In the genomic region with DNA sequence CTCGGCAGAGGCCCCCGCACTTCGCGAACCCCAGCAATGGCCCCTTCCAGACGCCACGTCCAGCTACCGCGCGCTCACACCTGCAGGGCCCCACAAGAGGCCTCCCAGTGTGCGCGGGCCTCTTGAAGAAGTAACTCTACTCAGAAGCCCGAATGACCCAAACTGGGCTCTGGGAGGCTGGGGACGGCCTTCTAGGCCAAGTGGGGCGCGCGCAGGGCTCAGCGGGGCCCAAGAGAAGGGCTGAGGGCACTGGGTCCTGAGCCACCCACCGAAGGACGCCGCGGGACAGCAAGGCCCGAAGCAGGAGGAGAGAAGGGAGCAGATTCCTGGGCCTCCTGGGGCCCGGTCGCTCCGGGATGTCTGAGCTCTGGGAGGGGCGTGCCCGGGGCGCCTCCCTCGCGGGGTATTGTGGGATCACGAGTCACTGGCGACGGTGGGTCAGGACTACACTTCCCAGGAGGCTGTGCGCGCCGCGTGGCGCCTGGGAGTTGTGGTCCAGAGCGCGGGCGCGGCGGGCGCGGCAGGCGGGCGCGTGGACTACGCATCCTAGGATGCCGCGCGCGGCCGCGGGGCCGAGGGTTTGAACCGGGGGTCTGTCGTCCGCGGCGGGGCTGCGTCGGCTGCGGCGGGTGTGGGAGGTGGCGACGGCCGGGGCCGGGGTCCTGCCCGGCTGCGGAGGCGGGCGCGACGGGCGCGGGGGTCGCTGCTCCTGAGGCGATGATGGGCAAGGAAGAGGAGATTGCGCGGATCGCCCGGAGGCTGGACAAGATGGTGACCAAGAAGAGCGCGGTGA, we compare ENCODE assay signal across 8 cellular contexts. TPM values are rescaled to one million over a fixed set of nuclear protein-coding genes. Genes with fewer than 3 reads are reported as not detected.
DNase-seq lines count a peak whose midpoint lies in the region; ATAC-seq and TF ChIP-seq lines count a peak whose summit lies in the region.

A gene (plus strand): TSS at position 603 of the 793 bp plus-strand sequence. CDS start 115 bp downstream, at position 718.

- H3K36me3 ChIP-seq in adipocyte (ENCODE audit: control insufficient read depth, insufficient read depth, low read length, severe bottlenecking) (no peaks in the 10 kb centered on the region), transverse colon (no peaks in the 10 kb centered on the region)

- H3K9me3 ChIP-seq in adipocyte (ENCODE audit: control insufficient read depth, low read length) (no peaks in the 10 kb centered on the region), transverse colon (no peaks in the 10 kb centered on the region)

- TF ChIP-seq CTCF in GM10248 (IDR thresholded peaks at IDR 0.05; ENCODE audit: control extremely low read depth, extremely low read depth, low read depth, missing control alignments), result no peak
- TF ChIP-seq CTCF in transverse colon (IDR thresholded peaks at IDR 0.05), result no peak

- intact Hi-C loops in cardiac septum (cut with DNase I), result loop anchor here (2.0 to 10.0 kb wide), 3 partner anchors 82 to 538 kb away; a partner anchor contains a TSS
- intact Hi-C loops in transverse colon (cut with DNase I; ENCODE audit: low total_unique reads), result no loop called here

- no peaks in the 10 kb centered on the region for H3K27me3 ChIP-seq in adipocyte (replicated peaks; ENCODE audit: control insufficient read depth, insufficient read depth, low read length)
- peaks cover 4% of the 10 kb centered on the region for H3K27me3 ChIP-seq in transverse colon

- 18% methylated on average over 41 of the region's 85 CpGs; no CpG with 5 or more reads in 1 of the 2 donors for WGBS in transverse colon (ENCODE audit: low coverage in 1 of 2), 2 donors

- peaks cover 15% of the 10 kb centered on the region for H3K4me1 ChIP-seq in adipocyte (ENCODE audit: control insufficient read depth, insufficient read depth, low read length)
- peaks cover 13 to 27% (median 20%) of the 10 kb centered on the region in 4 donors for H3K4me1 ChIP-seq in transverse colon

- POLR2A ChIA-PET in GM10248 (lab: Yijun Ruan, JAX), result no interaction called here

- H3K4me3 ChIP-seq in adipocyte (ENCODE audit: low read length), result peak within 1 kb of the TSS; percentile 92
- peak within 1 kb of the TSS; percentile 60 to 89 (median 72) for H3K4me3 ChIP-seq in transverse colon

- TF ChIP-seq POLR2A in transverse colon (IDR thresholded peaks at IDR 0.05), result peak; percentile 73

- ATAC-seq in HG02759 (IDR thresholded peaks at IDR 0.05; ENCODE audit: unreplicated experiment), result peak; percentile 88

- H3K9ac ChIP-seq in adipocyte (ENCODE audit: low read length), result peak within 1 kb of the TSS; percentile 92

- CTCF ChIA-PET in GM10248 (lab: Yijun Ruan, JAX), result interaction anchor here (1.0 to 1.9 kb wide), 6 partner anchors 9 to 107 kb away, joined by 3 to 13 read pairs (median 6); a partner anchor contains a TSS

- in situ Hi-C loops in transverse colon (cut with MboI; ENCODE audit: low pct_ligation_motif_present in 1 of 4, low pct_unique_long_range_greater_than_20kb in 1 of 4, low sequenced_read_pairs in 3 of 4), result no loop called here

- DNase-seq in GM10248 (ENCODE audit: extremely low spot score), result peak; percentile 98
- DNase-seq in NCI-H1417 treated with DMSO at 0.1 percent for 48 hours (lab: John Stamatoyannopoulos, UW), result peak; percentile 55
- peak; percentile 89 for DNase-seq in T follicular helper cell (ENCODE audit: low read depth)
- DNase-seq in adipocyte (ENCODE audit: low read depth), result peak; percentile 99
- DNase-seq in cardiac septum (ENCODE audit: low spot score), result peak; percentile 98
- DNase-seq in pons (ENCODE audit: low spot score), result peak; percentile 94
- peak; percentile 97 for DNase-seq in transverse colon

- peak within 1 kb of the TSS; percentile 76 to 88 (median 78) for H3K27ac ChIP-seq in transverse colon

- TF ChIP-seq EP300 in transverse colon (IDR thresholded peaks at IDR 0.05; ENCODE audit: low read depth), result no peak

RNA-seq across cellular contexts. Expression of the gene that starts here (rescaled TPM):
- total RNA-seq in cardiac septum (66.0 TPM), transverse colon (10 to 100 TPM in 3 of 4 donors, 1 to 10 TPM in 1; 5.6 to 94.3 (median 14.8) TPM)

Comparison
In these comparisons a context has a peak if more than half of its experiments do, and no peak if none do; other contexts are left out.
1. Peak in every context shown above with its lines: DNase-seq, ATAC-seq, H3K4me3 ChIP-seq and H3K27ac ChIP-seq.